Comparison of ENCODE assay signal across 14 cellular contexts in genomic region chr15:67916051-67916374, GRCh38.
DNase-seq lines count a peak whose midpoint lies in the region; ATAC-seq, FAIRE-seq and TF ChIP-seq lines count a peak whose summit lies in the region.
"Had no signal": no experiment of that assay in that cellular context is flagged by ENCODE, and none has a peak within 500 bp of the region (broad histone marks: within the 10 kb centered on the region; RNA-seq: fewer than 3 reads in every experiment).

No MANE protein-coding gene starts in this region.

- H3K36me3 ChIP-seq in heart left ventricle: no peaks in the 10 kb centered on the region
- no peaks in the 10 kb centered on the region for H3K36me3 ChIP-seq in hepatocyte (replicated peaks; ENCODE audit: insufficient read depth, low read depth)
- no peaks in the 10 kb centered on the region for H3K36me3 ChIP-seq in pancreas
- H3K36me3 ChIP-seq in uterus: no peaks in the 10 kb centered on the region
- no peaks in the 10 kb centered on the region for H3K36me3 ChIP-seq in SJCRH30

- H3K79me2 ChIP-seq in hepatocyte: no peaks in the 10 kb centered on the region

- H3K27ac ChIP-seq in heart left ventricle (peak overlapping the region; percentile 57 to 90 (median 83)), hepatocyte (peak overlapping the region; percentile 94), pancreas (peak overlapping the region; percentile 28 to 82 (median 72)), uterus (peak overlapping the region; percentile 87 to 89), SJCRH30 (no peak overlapping the region)

- DNase-seq in heart left ventricle (no peak), cardiac septum (ENCODE audit: low spot score) (no peak), hepatocyte (ENCODE audit: low spot score) (no peak), pancreas (no peak), uterus (no peak), SJCRH30 (no peak)
- DNase-seq: activated T-cell treated with anti-CD3 and anti-CD28 coated beads, Interleukin-2, amount 50 U/mL, for 1 hour; GF-D8; HCEC 1CT; NCI-H2171 had no signal

- no peak for FAIRE-seq in pancreas (lab: Jason Lieb, UNC)
- FAIRE-seq: GM18507 had no signal

- H3K4me1 ChIP-seq in heart left ventricle (peaks cover 0 to 46% (median 30%) of the 10 kb centered on the region in 12 donors), hepatocyte (ENCODE audit: insufficient read depth) (peaks cover 44% of the 10 kb centered on the region), pancreas (peaks cover 22 to 33% (median 33%) of the 10 kb centered on the region in 3 donors), uterus (peaks cover 6 to 12% of the 10 kb centered on the region in 2 donors), SJCRH30 (peaks cover 7% of the 10 kb centered on the region; the same call in 1 of the 2 replicates)

- H3K4me2 ChIP-seq in hepatocyte: peak overlapping the region; percentile 69

- ATAC-seq in heart left ventricle: no peak
- ATAC-seq in pancreas: no peak
- no peak for ATAC-seq in HG02981 (IDR thresholded peaks at IDR 0.05; ENCODE audit: unreplicated experiment)
- no peak for ATAC-seq in HG03571 (IDR thresholded peaks at IDR 0.05; ENCODE audit: unreplicated experiment)
- ATAC-seq: activated CD4-positive, CD25-positive, alpha-beta regulatory T cell treated with anti-CD3 and anti-CD28 coated beads, Interleukin-2, amount 50 U/mL, for 24 hours had no signal

- no peak overlapping the region for H2AFZ ChIP-seq in hepatocyte

- no peak for TF ChIP-seq POLR2A in heart left ventricle (IDR thresholded peaks at IDR 0.05)
- TF ChIP-seq POLR2A in uterus (IDR thresholded peaks at IDR 0.05): no peak

- no peak for TF ChIP-seq CTCF in heart left ventricle (IDR thresholded peaks at IDR 0.05)
- TF ChIP-seq CTCF in hepatocyte (IDR thresholded peaks at IDR 0.05; ENCODE audit: poor library complexity): no peak
- no peak for TF ChIP-seq CTCF in pancreas (IDR thresholded peaks at IDR 0.05)
- no peak for TF ChIP-seq CTCF in uterus (IDR thresholded peaks at IDR 0.05)

- no peaks in the 10 kb centered on the region for H3K27me3 ChIP-seq in heart left ventricle
- H3K27me3 ChIP-seq in hepatocyte: no peaks in the 10 kb centered on the region
- H3K27me3 ChIP-seq in pancreas: no peaks in the 10 kb centered on the region
- H3K27me3 ChIP-seq in uterus: no peaks in the 10 kb centered on the region
- no peaks in the 10 kb centered on the region for H3K27me3 ChIP-seq in SJCRH30

- no peak overlapping the region for H3K4me3 ChIP-seq in heart left ventricle
- H3K4me3 ChIP-seq in hepatocyte: no peak overlapping the region
- no peak overlapping the region for H3K4me3 ChIP-seq in pancreas
- no peak overlapping the region for H3K4me3 ChIP-seq in uterus
- H3K4me3 ChIP-seq in SJCRH30: no peak overlapping the region

- peaks cover 0 to 17% (median 0%) of the 10 kb centered on the region in 12 donors for H3K9me3 ChIP-seq in heart left ventricle
- H3K9me3 ChIP-seq in hepatocyte (ENCODE audit: low read depth): no peaks in the 10 kb centered on the region
- no peaks in the 10 kb centered on the region for H3K9me3 ChIP-seq in pancreas
- H3K9me3 ChIP-seq in uterus: no peaks in the 10 kb centered on the region
- H3K9me3 ChIP-seq in SJCRH30 (replicated peaks): no peaks in the 10 kb centered on the region; the same call in 1 of the 2 replicates

- no peaks in the 10 kb centered on the region for H3K9me2 ChIP-seq in hepatocyte (replicated peaks; ENCODE audit: insufficient read depth)

- intact Hi-C loops in heart left ventricle (cut with DNase I) (no loop called here), cardiac septum (cut with DNase I) (no loop called here), pancreas (cut with DNase I) (no loop called here), uterus (cut with DNase I; ENCODE audit: low total_unique reads) (no loop called here)

- H4K20me1 ChIP-seq in hepatocyte (ENCODE audit: insufficient read depth, poor library complexity, severe bottlenecking): no peaks in the 10 kb centered on the region
